In the genomic region with DNA sequence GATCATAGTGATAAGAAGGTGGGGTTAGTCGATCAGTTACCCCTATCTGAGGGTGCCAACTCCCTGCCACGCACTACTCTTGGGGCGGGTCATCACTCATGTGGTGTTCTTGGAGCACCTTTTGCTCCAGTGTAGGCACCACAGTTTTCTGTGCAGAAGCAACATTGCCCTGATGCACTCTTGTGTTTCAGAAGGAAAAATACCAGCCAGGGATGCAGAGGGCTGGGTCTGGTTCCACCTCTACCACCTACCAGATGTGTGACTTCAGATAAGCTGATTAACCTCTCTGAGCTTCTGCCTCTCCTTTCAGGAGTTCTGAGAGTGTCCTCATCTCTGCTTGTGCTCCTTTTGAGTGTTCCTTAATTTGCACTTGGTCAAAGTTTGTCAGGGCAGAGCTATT, we compare ENCODE assay signal across 29 cellular contexts. TPM values are rescaled to one million over a fixed set of nuclear protein-coding genes. Genes with fewer than 3 reads are reported as not detected.
"Had no signal": no experiment of that assay in that cellular context is flagged by ENCODE, and none has a peak within 500 bp of the region (broad histone marks: within the 10 kb centered on the region; RNA-seq: fewer than 3 reads in every experiment).

No MANE protein-coding gene starts in this region.

- H3K36me3 ChIP-seq: adrenal gland, gastroesophageal sphincter had no signal

- H3K27ac Mint-ChIP-seq: activated CD4-positive, alpha-beta memory T cell treated with anti-CD3 and anti-CD28 coated beads, Interleukin-2, amount 10 ng/mL, durations not matched to agents 7 days and 5 days; activated CD4-positive, alpha-beta T cell treated with anti-CD3 and anti-CD28 coated beads, Interleukin-2, amount 10 ng/mL, durations not matched to agents 7 days and 5 days; activated naive CD4-positive, alpha-beta T cell treated with anti-CD3 and anti-CD28 coated beads for 36 hours; activated naive CD4-positive, alpha-beta T cell treated with anti-CD3 and anti-CD28 coated beads, Interleukin-2, amount 50 U/mL, for 24 hours; activated naive CD8-positive, alpha-beta T cell treated with anti-CD3 and anti-CD28 coated beads for 36 hours; activated naive CD8-positive, alpha-beta T cell treated with anti-CD3 and anti-CD28 coated beads, Interleukin-2, amount 50 U/mL, for 24 hours; activated T-helper 1 cell treated with anti-CD3 and anti-CD28 coated beads, Interleukin-12 subunit alpha, Interleukin-12 subunit beta, Interleukin-2, Interleukin-4 antibody, amounts not matched to agents 30 ng/mL and 10 ng/mL and 1 ng/mL, durations not matched to agents 14 hours and 24 hours and 36 hours; activated T-helper 2 cell treated with anti-CD3 and anti-CD28 coated beads, Interferon-gamma antibody, Interleukin-2, Interleukin-4, amounts not matched to agents 10 μg/mL and 5 μg/mL and 100 μg/mL, durations not matched to agents 14 hours and 24 hours and 36 hours; effector memory CD8-positive, alpha-beta T cell; WTC11 had no signal

- H3K4me3 ChIP-seq: adrenal gland, body of pancreas, gastroesophageal sphincter had no signal

- H3K36me3 Mint-ChIP-seq: activated naive CD4-positive, alpha-beta T cell treated with anti-CD3 and anti-CD28 coated beads, Interleukin-2, amount 50 U/mL, for 24 hours; activated naive CD8-positive, alpha-beta T cell treated with anti-CD3 and anti-CD28 coated beads for 36 hours; WTC11 had no signal

- H3K9me3 ChIP-seq: adrenal gland, body of pancreas, gastroesophageal sphincter had no signal

- H3K27ac ChIP-seq: adrenal gland, body of pancreas, foreskin keratinocyte, gastroesophageal sphincter had no signal

- H3K27me3 Mint-ChIP-seq: activated CD4-positive, alpha-beta T cell treated with anti-CD3 and anti-CD28 coated beads, Interleukin-2, amount 10 ng/mL, durations not matched to agents 7 days and 5 days; activated naive CD4-positive, alpha-beta T cell treated with anti-CD3 and anti-CD28 coated beads, Interleukin-2, amount 50 U/mL, for 24 hours; activated naive CD8-positive, alpha-beta T cell treated with anti-CD3 and anti-CD28 coated beads for 36 hours; activated naive CD8-positive, alpha-beta T cell treated with anti-CD3 and anti-CD28 coated beads, Interleukin-2, amount 50 U/mL, for 24 hours had no signal

- DNase-seq: activated CD4-positive, alpha-beta memory T cell treated with anti-CD3 and anti-CD28 coated beads, Interleukin-2, amount 10 ng/mL, durations not matched to agents 7 days and 5 days; activated CD4-positive, alpha-beta T cell treated with anti-CD3 and anti-CD28 coated beads for 1 hour; activated CD4-positive, alpha-beta T cell treated with anti-CD3 and anti-CD28 coated beads for 4 hours; activated CD4-positive, alpha-beta T cell treated with anti-CD3 and anti-CD28 coated beads, Interleukin-2, amount 10 ng/mL, durations not matched to agents 7 days and 5 days; activated CD4-positive, alpha-beta T cell treated with anti-CD3 and anti-CD28 coated beads, Interleukin-2, amount 50 U/mL, for 4 hours; activated effector memory CD4-positive, alpha-beta T cell treated with anti-CD3 and anti-CD28 coated beads, Interleukin-2, amount 50 U/mL, for 16 hours; activated naive CD4-positive, alpha-beta T cell treated with anti-CD3 and anti-CD28 coated beads for 36 hours; activated naive CD8-positive, alpha-beta T cell treated with anti-CD3 and anti-CD28 coated beads for 36 hours; activated naive CD8-positive, alpha-beta T cell treated with anti-CD3 and anti-CD28 coated beads, Interleukin-2, amount 50 U/mL, for 24 hours; activated T-cell treated with anti-CD3 and anti-CD28 coated beads, Interleukin-2, amount 50 U/mL, for 1 hour; activated T-cell treated with anti-CD3 and anti-CD28 coated beads, Interleukin-2, amount 50 U/mL, for 48 hours; adrenal gland; amygdala; aorta; body of pancreas; caudate nucleus; cortex of kidney; dermis blood vessel endothelial cell; effector CD4-positive, alpha-beta T cell; effector memory CD8-positive, alpha-beta T cell; foreskin keratinocyte; T-helper 2 cell had no signal

- H3K4me1 Mint-ChIP-seq: activated CD4-positive, alpha-beta memory T cell treated with anti-CD3 and anti-CD28 coated beads, Interleukin-2, amount 10 ng/mL, durations not matched to agents 7 days and 5 days; activated CD4-positive, alpha-beta T cell treated with anti-CD3 and anti-CD28 coated beads, Interleukin-2, amount 10 ng/mL, durations not matched to agents 7 days and 5 days; activated naive CD4-positive, alpha-beta T cell treated with anti-CD3 and anti-CD28 coated beads, Interleukin-2, amount 50 U/mL, for 24 hours; activated naive CD8-positive, alpha-beta T cell treated with anti-CD3 and anti-CD28 coated beads for 36 hours; activated naive CD8-positive, alpha-beta T cell treated with anti-CD3 and anti-CD28 coated beads, Interleukin-2, amount 50 U/mL, for 24 hours; WTC11 had no signal

- H3K4me3 Mint-ChIP-seq: activated CD4-positive, alpha-beta memory T cell treated with anti-CD3 and anti-CD28 coated beads, Interleukin-2, amount 10 ng/mL, durations not matched to agents 7 days and 5 days; activated CD4-positive, alpha-beta T cell treated with anti-CD3 and anti-CD28 coated beads, Interleukin-2, amount 10 ng/mL, durations not matched to agents 7 days and 5 days; activated naive CD4-positive, alpha-beta T cell treated with anti-CD3 and anti-CD28 coated beads for 36 hours; activated naive CD4-positive, alpha-beta T cell treated with anti-CD3 and anti-CD28 coated beads, Interleukin-2, amount 50 U/mL, for 24 hours; activated naive CD8-positive, alpha-beta T cell treated with anti-CD3 and anti-CD28 coated beads for 36 hours; activated naive CD8-positive, alpha-beta T cell treated with anti-CD3 and anti-CD28 coated beads, Interleukin-2, amount 50 U/mL, for 24 hours; activated T-helper 1 cell treated with anti-CD3 and anti-CD28 coated beads, Interleukin-12 subunit alpha, Interleukin-12 subunit beta, Interleukin-2, Interleukin-4 antibody, amounts not matched to agents 30 ng/mL and 10 ng/mL and 1 ng/mL, durations not matched to agents 14 hours and 24 hours and 36 hours; effector memory CD8-positive, alpha-beta T cell; WTC11 had no signal

- ATAC-seq: activated naive CD8-positive, alpha-beta T cell treated with anti-CD3 and anti-CD28 coated beads, Interleukin-2, amount 50 U/mL, for 24 hours; body of pancreas; effector memory CD8-positive, alpha-beta T cell; esophagus mucosa; foreskin keratinocyte; gastroesophageal sphincter; WTC11 had no signal

- H3K27me3 ChIP-seq: adrenal gland, body of pancreas, gastroesophageal sphincter had no signal

- H3K9me3 Mint-ChIP-seq: activated CD4-positive, alpha-beta memory T cell treated with anti-CD3 and anti-CD28 coated beads, Interleukin-2, amount 10 ng/mL, durations not matched to agents 7 days and 5 days; activated CD4-positive, alpha-beta T cell treated with anti-CD3 and anti-CD28 coated beads, Interleukin-2, amount 10 ng/mL, durations not matched to agents 7 days and 5 days; activated naive CD4-positive, alpha-beta T cell treated with anti-CD3 and anti-CD28 coated beads for 36 hours; activated naive CD4-positive, alpha-beta T cell treated with anti-CD3 and anti-CD28 coated beads, Interleukin-2, amount 50 U/mL, for 24 hours; activated naive CD8-positive, alpha-beta T cell treated with anti-CD3 and anti-CD28 coated beads for 36 hours; activated naive CD8-positive, alpha-beta T cell treated with anti-CD3 and anti-CD28 coated beads, Interleukin-2, amount 50 U/mL, for 24 hours; activated T-helper 1 cell treated with anti-CD3 and anti-CD28 coated beads, Interleukin-12 subunit alpha, Interleukin-12 subunit beta, Interleukin-2, Interleukin-4 antibody, amounts not matched to agents 30 ng/mL and 10 ng/mL and 1 ng/mL, durations not matched to agents 14 hours and 24 hours and 36 hours; activated T-helper 2 cell treated with anti-CD3 and anti-CD28 coated beads, Interferon-gamma antibody, Interleukin-2, Interleukin-4, amounts not matched to agents 10 μg/mL and 5 μg/mL and 100 μg/mL, durations not matched to agents 14 hours and 24 hours and 36 hours; effector memory CD8-positive, alpha-beta T cell; WTC11 had no signal

- H3K4me1 ChIP-seq: adrenal gland, body of pancreas, foreskin keratinocyte, gastroesophageal sphincter had no signal

RNA-seq across cellular contexts. Expression of gene PROM1, which starts 29.9 kb away (rescaled TPM):
- total RNA-seq: activated CD4-positive, alpha-beta memory T cell treated with anti-CD3 and anti-CD28 coated beads, Interleukin-2, amount 10 ng/mL, durations not matched to agents 7 days and 5 days; activated CD4-positive, alpha-beta T cell treated with anti-CD3 and anti-CD28 coated beads, Interleukin-2, amount 10 ng/mL, durations not matched to agents 7 days and 5 days; activated T-helper 1 cell treated with anti-CD3 and anti-CD28 coated beads, Interleukin-12 subunit alpha, Interleukin-12 subunit beta, Interleukin-2, Interleukin-4 antibody, amounts not matched to agents 30 ng/mL and 10 ng/mL and 1 ng/mL, durations not matched to agents 14 hours and 24 hours and 36 hours; foreskin keratinocyte; T-helper 1 cell treated with Interleukin-12 subunit alpha and Interleukin-12 subunit beta and Interleukin-4 antibody, amounts not matched to agents 30 ng/mL and 1 ng/mL, for 36 hours had no signal
